13 cellular contexts compared by ENCODE assay signal in genomic region chrX:2351321-2351720, GRCh38.
DNase-seq lines count a peak whose midpoint lies in the region; ATAC-seq and TF ChIP-seq lines count a peak whose summit lies in the region.
"Had no signal": no experiment of that assay in that cellular context is flagged by ENCODE, and none has a peak within 500 bp of the region (broad histone marks: within the 10 kb centered on the region; RNA-seq: fewer than 3 reads in every experiment).

No MANE protein-coding gene starts in this region.

- H3K27ac ChIP-seq in SJCRH30: peak overlapping the region; percentile 89
- H3K27ac ChIP-seq: sigmoid colon, tibial artery had no signal

- peaks cover 18% of the 10 kb centered on the region for H3K4me1 ChIP-seq in SJCRH30
- H3K4me1 ChIP-seq: sigmoid colon, tibial artery had no signal

- peak; percentile 71 for DNase-seq in GM03348 (ENCODE audit: low spot score)
- DNase-seq in SJCRH30: peak; percentile 31 to 32
- DNase-seq in fibroblast of pulmonary artery (ENCODE audit: low read depth): peak; percentile 65
- peak; percentile 63 for DNase-seq in renal cortical epithelial cell (ENCODE audit: low read depth)
- DNase-seq in NCI-H1930 (lab: John Stamatoyannopoulos, UW): no peak
- no peak for DNase-seq in NCI-H1436 treated with DMSO at 0.1 percent for 48 hours (lab: John Stamatoyannopoulos, UW)
- no peak for DNase-seq in COLO668 (lab: John Stamatoyannopoulos, UW; ENCODE audit: unreplicated experiment)
- DNase-seq: activated T-cell treated with anti-CD3 and anti-CD28 coated beads, Interleukin-2, amount 50 U/mL, for 1 hour; cerebellar nuclear complex; hypothalamus; sigmoid colon; tibial artery had no signal

- H3K36me3 ChIP-seq in SJCRH30: no peaks in the 10 kb centered on the region
- H3K36me3 ChIP-seq: sigmoid colon had no signal

- no peaks in the 10 kb centered on the region for H3K9me3 ChIP-seq in SJCRH30 (replicated peaks)
- H3K9me3 ChIP-seq: sigmoid colon, tibial artery had no signal

- no peak for ATAC-seq in GM21576 (IDR thresholded peaks at IDR 0.05; ENCODE audit: unreplicated experiment)

- TF ChIP-seq CTCF in fibroblast of pulmonary artery (IDR thresholded peaks at IDR 0.05; ENCODE audit: low read length, missing control alignments): no peak

- H3K27me3 ChIP-seq in SJCRH30: no peaks in the 10 kb centered on the region
- H3K27me3 ChIP-seq: sigmoid colon, tibial artery had no signal

- no peak overlapping the region for H3K4me3 ChIP-seq in SJCRH30
- H3K4me3 ChIP-seq in fibroblast of pulmonary artery (replicated peaks; ENCODE audit: low read depth, low read length): no peak overlapping the region
- H3K4me3 ChIP-seq: sigmoid colon, tibial artery had no signal

Comparison
In these comparisons a context has a peak if more than half of its experiments do, and no peak if none do; other contexts are left out.
1. DNase-seq: peak in GM03348 (single experiment), SJCRH30 (2 of 2), fibroblast of pulmonary artery (single experiment) and renal cortical epithelial cell (single experiment); none in NCI-H1930 (0 of 2), NCI-H1436 treated with DMSO at 0.1 percent for 48 hours (single experiment) and COLO668 (single experiment).